ENCODE assay signal across 8 cellular contexts in genomic region chrX:56728752-56729151, GRCh38. TPM values are rescaled to one million over a fixed set of nuclear protein-coding genes. Genes with fewer than 3 reads are reported as not detected.
DNase-seq lines count a peak whose midpoint lies in the region; ATAC-seq and TF ChIP-seq lines count a peak whose summit lies in the region.

No MANE protein-coding gene starts in this region.

- CTCF ChIA-PET in CD4-positive, alpha-beta memory T cell (lab: Charles Lee; ENCODE audit: partially characterized antibody), result interaction anchor here (0.6 to 9.3 kb wide), 12 partner anchors 9 to 1277 kb away, joined by 3 to 181 read pairs (median 6); partner anchors contain the start of genes MAGEH1 and UBQLN2

- H3K4me1 ChIP-seq in CD4-positive, alpha-beta memory T cell (ENCODE audit: insufficient read depth, low read length), result peaks cover 28% of the 10 kb centered on the region
- H3K4me1 ChIP-seq in HUES6 (ENCODE audit: control insufficient read depth, insufficient read depth, low read length) (peaks cover 4% of the 10 kb centered on the region; the same call in 1 of the 2 replicates), psoas muscle (no peaks in the 10 kb centered on the region)

- POLR2A ChIA-PET in CD4-positive, alpha-beta memory T cell (lab: Charles Lee; ENCODE audit: partially characterized antibody), result interaction anchor here (0.9 to 1.9 kb wide), 6 partner anchors 29 to 1240 kb away, joined by 3 to 8 read pairs (median 4); no protein-coding TSS in a partner anchor

- ATAC-seq in GM19467 (IDR thresholded peaks at IDR 0.05; ENCODE audit: unreplicated experiment), result peak; percentile 38
- peak in 2 of 4 donors; percentile 10 to 17 for ATAC-seq in psoas muscle

- no peaks in the 10 kb centered on the region for H3K36me3 ChIP-seq in CD4-positive, alpha-beta memory T cell (ENCODE audit: insufficient read depth, low read length)
- H3K36me3 ChIP-seq in HUES6 (ENCODE audit: control insufficient read depth, insufficient read depth, low read length) (no peaks in the 10 kb centered on the region), psoas muscle (ENCODE audit: insufficient read depth in 1 of 2, low read depth in 1 of 2) (no peaks in the 10 kb centered on the region)

- TF ChIP-seq CTCF in fibroblast of pulmonary artery (IDR thresholded peaks at IDR 0.05; ENCODE audit: low read length, missing control alignments) (no peak), psoas muscle (IDR thresholded peaks at IDR 0.05) (no peak)

- peak overlapping the region; percentile 92 to 97 (median 94) for H3K4me3 Mint-ChIP-seq in CD4-positive, alpha-beta memory T cell

- H3K27ac Mint-ChIP-seq in CD4-positive, alpha-beta memory T cell, result peak overlapping the region; percentile 88 to 97 (median 95)

- 1 to 15% (median 2%) methylated on average over 8 of the region's 8 CpGs for WGBS in psoas muscle, 3 donors

- H3K27me3 ChIP-seq in CD4-positive, alpha-beta memory T cell (ENCODE audit: insufficient read depth, low read length), result no peaks in the 10 kb centered on the region
- H3K27me3 ChIP-seq in HUES6 (ENCODE audit: control insufficient read depth, insufficient read depth, low read length) (no peaks in the 10 kb centered on the region), psoas muscle (ENCODE audit: insufficient read depth in 3 of 3, low read length in 2 of 3) (peaks cover 0 to 60% (median 0%) of the 10 kb centered on the region in 3 donors)

- peaks cover 13 to 50% (median 17%) of the 10 kb centered on the region in 4 donors for H3K4me1 Mint-ChIP-seq in CD4-positive, alpha-beta memory T cell

- H3K4me3 ChIP-seq in CD4-positive, alpha-beta memory T cell (ENCODE audit: low read length in 2 of 2), result peak overlapping the region in 1 of 2 donors; percentile 76
- H3K4me3 ChIP-seq in HUES6 (ENCODE audit: low read depth, low read length), result peak overlapping the region; percentile 77
- peak overlapping the region; percentile 75 for H3K4me3 ChIP-seq in fibroblast of pulmonary artery (replicated peaks; ENCODE audit: low read depth, low read length)
- peak overlapping the region; percentile 67 for H3K4me3 ChIP-seq in psoas muscle

- no peaks in the 10 kb centered on the region for H3K9me3 Mint-ChIP-seq in CD4-positive, alpha-beta memory T cell

- H3K27me3 Mint-ChIP-seq in CD4-positive, alpha-beta memory T cell, result no peaks in the 10 kb centered on the region

- H3K9me3 ChIP-seq in CD4-positive, alpha-beta memory T cell (ENCODE audit: control insufficient read depth in 1 of 2, low read length in 2 of 2), result no peaks in the 10 kb centered on the region
- H3K9me3 ChIP-seq in HUES6 (ENCODE audit: control insufficient read depth, insufficient read depth, low read depth, low read length), result no peaks in the 10 kb centered on the region
- H3K9me3 ChIP-seq in psoas muscle, result no peaks in the 10 kb centered on the region

- peak; percentile 33 to 69 (median 39) for DNase-seq in CD4-positive, alpha-beta memory T cell
- peak; percentile 15 for DNase-seq in activated CD4-positive, alpha-beta T cell treated with anti-CD3 and anti-CD28 coated beads, Interleukin-2, amount 50 U/mL, for 1 hour
- DNase-seq in fibroblast of pulmonary artery (ENCODE audit: low read depth) (peak; percentile 26), psoas muscle (no peak), GM19240 (ENCODE audit: insufficient read length, low spot score) (no peak), GF-D8 (lab: John Stamatoyannopoulos, UW) (no peak)

- peak overlapping the region; percentile 78 for H3K27ac ChIP-seq in CD4-positive, alpha-beta memory T cell (ENCODE audit: low read depth, low read length)
- no peak overlapping the region for H3K27ac ChIP-seq in HUES6 (ENCODE audit: low read depth, low read length)
- no peak overlapping the region for H3K27ac ChIP-seq in psoas muscle

- intact Hi-C loops in CD4-positive, alpha-beta memory T cell (cut with micrococcal nuclease), result loop anchor here (1.0 to 5.0 kb wide), 3 partner anchors 72 to 1011 kb away; partner anchors contain the start of gene RRAGB
- intact Hi-C loops in psoas muscle (cut with DNase I), result loop anchor here in 1 of 2 donors (5.0 kb wide), 1 partner anchor 446 kb away; no protein-coding TSS in a partner anchor

- H3K9ac ChIP-seq in HUES6 (ENCODE audit: low read length), result no peak overlapping the region

- peaks cover 0 to 11% of the 10 kb centered on the region in 2 donors for H3K36me3 Mint-ChIP-seq in CD4-positive, alpha-beta memory T cell

RNA-seq across cellular contexts. Expression of gene NBDY, which starts 0.3 kb away (rescaled TPM):
- 10 to 100 TPM; 29.3 to 34.3 TPM for total RNA-seq in CD4-positive, alpha-beta memory T cell
- 10 to 100 TPM; 70.1 to 75.7 TPM for polyA plus RNA-seq in CD4-positive, alpha-beta memory T cell
- 10 to 100 TPM in 2 of 4 donors, 1 to 10 TPM in 2; 5.3 to 15.6 (median 8.5) TPM for total RNA-seq in psoas muscle
- polyA plus RNA-seq in psoas muscle, result 1 to 10 TPM; 5.2 to 7.7 (median 6.5) TPM

Comparison
In these comparisons a context has a peak if more than half of its experiments do, and no peak if none do; other contexts are left out.
1. DNase-seq: peak in CD4-positive, alpha-beta memory T cell (5 of 5), activated CD4-positive, alpha-beta T cell treated with anti-CD3 and anti-CD28 coated beads, Interleukin-2, amount 50 U/mL, for 1 hour (single experiment) and fibroblast of pulmonary artery (single experiment); none in psoas muscle (0 of 2), GM19240 (single experiment) and GF-D8 (single experiment).